ENCODE assay signal across 9 cellular contexts in the genomic region with DNA sequence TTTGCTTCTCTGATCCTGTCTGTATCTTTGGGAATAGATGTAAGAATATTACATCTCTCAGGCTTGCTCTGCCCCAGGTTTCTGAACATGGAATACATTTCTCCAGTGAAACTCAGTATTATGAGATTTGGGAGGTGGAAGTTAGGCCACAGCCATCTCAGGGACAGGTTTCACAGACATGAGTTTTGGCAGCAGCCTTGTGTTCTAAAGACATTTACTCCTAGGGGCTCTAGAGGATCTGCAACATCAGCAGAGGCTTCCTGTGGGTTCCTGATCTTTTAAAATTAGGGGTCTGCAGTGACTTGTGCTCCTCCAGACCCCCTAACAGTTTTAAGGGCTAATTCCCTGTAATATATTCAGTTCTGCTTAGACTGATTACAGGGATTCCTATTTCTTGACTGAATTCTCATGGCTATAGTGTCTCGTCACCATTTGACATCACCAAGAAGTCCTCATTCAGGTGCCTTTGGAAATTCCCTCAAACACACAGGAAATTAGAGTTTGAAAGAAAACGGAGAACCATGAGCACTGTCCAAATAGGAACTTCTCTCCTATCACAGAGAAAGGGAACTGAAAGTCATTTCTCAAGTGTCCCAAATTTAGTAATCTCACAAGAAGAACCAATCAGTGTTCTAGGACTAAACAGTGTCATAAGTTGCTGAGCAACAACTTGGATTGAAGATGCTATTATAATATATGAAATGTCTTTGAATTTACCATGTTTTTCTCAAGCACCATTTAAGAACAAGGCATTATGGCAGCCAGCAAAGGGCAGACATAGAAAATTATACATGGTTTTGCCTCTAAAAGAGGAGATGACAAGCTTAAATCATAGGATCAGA. TPM values are rescaled to one million over a fixed set of nuclear protein-coding genes. Genes with fewer than 3 reads are reported as not detected.
A peak's percentile ranks its signal among the peaks of the same experiment; 100 is the strongest.
DNase-seq lines count a peak whose midpoint lies in the region; ATAC-seq and TF ChIP-seq lines count a peak whose summit lies in the region.
"Had no signal": no experiment of that assay in that cellular context is flagged by ENCODE, and none has a peak within 500 bp of the region (broad histone marks: within the 10 kb centered on the region; RNA-seq: fewer than 3 reads in every experiment).

No MANE protein-coding gene starts in this region.

- H3K4me1 ChIP-seq in CD4-positive, CD25-positive, alpha-beta regulatory T cell (ENCODE audit: control insufficient read depth, insufficient read depth, low read length, poor library complexity, severe bottlenecking) = peaks cover 21% of the 10 kb centered on the region
- H3K4me1 ChIP-seq in IMR-90 (ENCODE audit: control insufficient read depth, insufficient read depth, low read length) (no peaks in the 10 kb centered on the region), esophagus muscularis mucosa (peaks cover 0 to 3% (median 0%) of the 10 kb centered on the region in 4 donors)

- no peaks in the 10 kb centered on the region for H3K9me1 ChIP-seq in IMR-90 (ENCODE audit: insufficient read depth, low read length)

- intact Hi-C loops in IMR-90 (cut with micrococcal nuclease) (no loop called here), esophagus muscularis mucosa (cut with DNase I) (no loop called here)

- no peaks in the 10 kb centered on the region for H3K27me3 Mint-ChIP-seq in CD4-positive, CD25-positive, alpha-beta regulatory T cell
- H3K27me3 Mint-ChIP-seq in stimulated activated naive CD8-positive, alpha-beta T cell treated with anti-CD3 and anti-CD28 coated beads, Interleukin-15, amount 100 ng/mL, for 72 hours = peaks cover 31% of the 10 kb centered on the region

- no peak overlapping the region for H3K14ac ChIP-seq in IMR-90 (replicated peaks; ENCODE audit: low read depth, low read length)

- no peak overlapping the region for H2BK120ac ChIP-seq in IMR-90 (ENCODE audit: low read depth, low read length)

- H3K36me3 ChIP-seq in CD4-positive, CD25-positive, alpha-beta regulatory T cell (ENCODE audit: control insufficient read depth, insufficient read depth, low read length) = no peaks in the 10 kb centered on the region
- H3K36me3 ChIP-seq in IMR-90 (ENCODE audit: control insufficient read depth, insufficient read depth, low read length) (no peaks in the 10 kb centered on the region), esophagus muscularis mucosa (no peaks in the 10 kb centered on the region)

- H3K27ac Mint-ChIP-seq in CD4-positive, CD25-positive, alpha-beta regulatory T cell = no peak overlapping the region
- H3K27ac Mint-ChIP-seq in stimulated activated naive CD8-positive, alpha-beta T cell treated with anti-CD3 and anti-CD28 coated beads, Interleukin-15, amount 100 ng/mL, for 72 hours = no peak overlapping the region

- H2BK5ac ChIP-seq in IMR-90 (ENCODE audit: low read depth, low read length, poor library complexity, severe bottlenecking) = no peak overlapping the region

- no TSS peak for BruUV-seq in IMR-90 (replicated peaks; lab: Mats Ljungman, UMichigan)

- 50% methylated on average over 1 of the region's 2 CpGs; no CpG with 5 or more reads in 1 of the 2 experiments for WGBS in IMR-90 (ENCODE audit: extremely low coverage in 2 of 2, insufficient read length in 1 of 2), 2 experiments
- WGBS in esophagus muscularis mucosa = 66% methylated on average over 2 of the region's 2 CpGs

- no peaks in the 10 kb centered on the region for H3K36me3 Mint-ChIP-seq in CD4-positive, CD25-positive, alpha-beta regulatory T cell

- TF ChIP-seq CTCF in IMR-90 (conservative IDR thresholded peaks at IDR 0.05; ENCODE audit: low read depth, low read length) (no peak), esophagus muscularis mucosa (IDR thresholded peaks at IDR 0.05) (no peak)

- H2BK15ac ChIP-seq in IMR-90 (ENCODE audit: low read depth, low read length) = no peak overlapping the region

- dilution Hi-C loops in IMR-90 (cut with HindIII; ENCODE audit: low sequenced_read_pairs, unreplicated experiment) = no loop called here

- H3K56ac ChIP-seq in IMR-90 (ENCODE audit: extremely low read depth, insufficient read depth, low read length) = no peak overlapping the region

- peaks cover 9 to 36% (median 21%) of the 10 kb centered on the region in 4 donors for H3K4me1 Mint-ChIP-seq in CD4-positive, CD25-positive, alpha-beta regulatory T cell
- H3K4me1 Mint-ChIP-seq in stimulated activated naive CD8-positive, alpha-beta T cell treated with anti-CD3 and anti-CD28 coated beads, Interleukin-15, amount 100 ng/mL, for 72 hours = peaks cover 12% of the 10 kb centered on the region

- no peak overlapping the region for H3K18ac ChIP-seq in IMR-90 (ENCODE audit: low read depth, low read length)

- H4K8ac ChIP-seq in IMR-90 (ENCODE audit: low read depth in 2 of 2, low read length in 2 of 2) = no peak overlapping the region

- H3K9me3 Mint-ChIP-seq in CD4-positive, CD25-positive, alpha-beta regulatory T cell = no peaks in the 10 kb centered on the region
- no peaks in the 10 kb centered on the region for H3K9me3 Mint-ChIP-seq in stimulated activated naive CD8-positive, alpha-beta T cell treated with anti-CD3 and anti-CD28 coated beads, Interleukin-15, amount 100 ng/mL, for 72 hours

- H2BK20ac ChIP-seq in IMR-90 (ENCODE audit: low read depth, low read length) = no peak overlapping the region

- H3K9ac ChIP-seq in IMR-90 (ENCODE audit: low read depth, low read length) = no peak overlapping the region

- no peaks in the 10 kb centered on the region for H4K20me1 ChIP-seq in IMR-90 (ENCODE audit: insufficient read depth, low read length)

- CTCF ChIA-PET in IMR-90 (lab: Yijun Ruan, JAX) = interaction anchor here (0.5 kb wide), 1 partner anchor 9 kb away, joined by 4 read pairs; no protein-coding TSS in a partner anchor

- no peak overlapping the region for H3K4ac ChIP-seq in IMR-90 (ENCODE audit: low read depth, low read length)

- peak overlapping the region; percentile 51 for H3K4me3 ChIP-seq in CD4-positive, CD25-positive, alpha-beta regulatory T cell (ENCODE audit: low read depth, low read length)
- H3K4me3 ChIP-seq in IMR-90 (ENCODE audit: insufficient read depth, low read depth, low read length) (no peak overlapping the region), esophagus muscularis mucosa (no peak overlapping the region)

- TF ChIP-seq EP300 in esophagus muscularis mucosa (IDR thresholded peaks at IDR 0.05) = no peak

- in situ Hi-C loops in IMR-90 (cut with MboI; ENCODE audit: low sequenced_read_pairs) = no loop called here

- DNase-seq in CD4-positive, CD25-positive, alpha-beta regulatory T cell = peak in 2 of 3 donors; percentile 34 to 74
- peak; percentile 17 for DNase-seq in IMR-90
- DNase-seq in esophagus muscularis mucosa (ENCODE audit: extremely low spot score) = no peak
- no peak for DNase-seq in stimulated activated naive CD8-positive, alpha-beta T cell treated with anti-CD3 and anti-CD28 coated beads, Interleukin-15, amount 100 ng/mL, for 72 hours
- no peak for DNase-seq in NCI-H1105 (lab: John Stamatoyannopoulos, UW)
- no peak for DNase-seq in NCI-H2171 treated with DMSO at 0.1 percent for 48 hours (lab: John Stamatoyannopoulos, UW)
- DNase-seq in mucosa of gallbladder (ENCODE audit: low spot score) = no peak

- TF ChIP-seq POLR2A in IMR-90 (IDR thresholded peaks at IDR 0.05; ENCODE audit: low read depth, low read length) = no peak
- TF ChIP-seq POLR2A in esophagus muscularis mucosa (IDR thresholded peaks at IDR 0.05; ENCODE audit: low read depth) = no peak

- no peaks in the 10 kb centered on the region for H3K79me1 ChIP-seq in IMR-90 (ENCODE audit: low read depth in 1 of 2, low read length in 2 of 2)

- TF ChIP-seq RAD21 in IMR-90 (IDR thresholded peaks at IDR 0.05; ENCODE audit: low read length) = no peak

- no peak overlapping the region for H3K23ac ChIP-seq in IMR-90 (ENCODE audit: low read depth, low read length)

- H3K27ac ChIP-seq in CD4-positive, CD25-positive, alpha-beta regulatory T cell (ENCODE audit: insufficient read depth, low read length, poor library complexity, severe bottlenecking) = peak overlapping the region; percentile 26
- H3K27ac ChIP-seq in IMR-90 (ENCODE audit: insufficient read depth, low read length) (no peak overlapping the region), esophagus muscularis mucosa (replicated peaks in 1 of 4) (peak overlapping the region in 3 of 4 donors; percentile 23 to 64 (median 41))

- no peaks in the 10 kb centered on the region for H3K27me3 ChIP-seq in CD4-positive, CD25-positive, alpha-beta regulatory T cell (ENCODE audit: control insufficient read depth, insufficient read depth, low read length)
- no peaks in the 10 kb centered on the region; the same call in 1 of the 2 replicates for H3K27me3 ChIP-seq in IMR-90 (ENCODE audit: control insufficient read depth, insufficient read depth, low read length)
- H3K27me3 ChIP-seq in esophagus muscularis mucosa = peaks cover 0 to 12% (median 0%) of the 10 kb centered on the region in 4 donors

- H3K9me3 ChIP-seq in CD4-positive, CD25-positive, alpha-beta regulatory T cell (ENCODE audit: control insufficient read depth in 2 of 2, low read length in 2 of 2) = no peaks in the 10 kb centered on the region
- H3K9me3 ChIP-seq in IMR-90 (ENCODE audit: control insufficient read depth, insufficient read depth, low read length) = no peaks in the 10 kb centered on the region
- H3K9me3 ChIP-seq in esophagus muscularis mucosa = no peaks in the 10 kb centered on the region

- no peak overlapping the region for H2AFZ ChIP-seq in IMR-90 (replicated peaks; ENCODE audit: low read length, poor library complexity)

- H2AK5ac ChIP-seq in IMR-90 (ENCODE audit: low read depth, low read length) = no peak overlapping the region

- POLR2A ChIA-PET in IMR-90 (lab: Charles Lee; ENCODE audit: unreplicated experiment) = no interaction called here

- H2AK9ac ChIP-seq in IMR-90 (replicated peaks; ENCODE audit: low read depth, low read length, poor library complexity) = no peak overlapping the region

- ATAC-seq in CD4-positive, CD25-positive, alpha-beta regulatory T cell (ENCODE audit: low read depth in 2 of 2) = peak; percentile 38 to 48
- ATAC-seq in GM21390 (IDR thresholded peaks at IDR 0.05; ENCODE audit: unreplicated experiment) (peak; percentile 43), IMR-90 (ENCODE audit: low read depth) (peak; percentile 67)
- peak; percentile 55 for ATAC-seq in stimulated activated naive CD8-positive, alpha-beta T cell treated with anti-CD3 and anti-CD28 coated beads, Interleukin-15, amount 100 ng/mL, for 72 hours

- no peak overlapping the region for H3K4me2 ChIP-seq in IMR-90 (ENCODE audit: low read depth, low read length)

- H4K91ac ChIP-seq in IMR-90 (ENCODE audit: insufficient read depth, low read depth, low read length) = no peak overlapping the region

- H4K5ac ChIP-seq in IMR-90 (ENCODE audit: low read depth, low read length) = no peak overlapping the region

- peak overlapping the region in 1 of 4 donors; percentile 16 for H3K4me3 Mint-ChIP-seq in CD4-positive, CD25-positive, alpha-beta regulatory T cell
- H3K4me3 Mint-ChIP-seq in stimulated activated naive CD8-positive, alpha-beta T cell treated with anti-CD3 and anti-CD28 coated beads, Interleukin-15, amount 100 ng/mL, for 72 hours = no peak overlapping the region

RNA-seq across cellular contexts. Expression of a gene that starts 2.5 kb away (rescaled TPM):
- 100 TPM for total RNA-seq in CD4-positive, CD25-positive, alpha-beta regulatory T cell
- 100 to 1,000 TPM; 118 to 296 (median 179) TPM for polyA plus RNA-seq in CD4-positive, CD25-positive, alpha-beta regulatory T cell
- total RNA-seq in IMR-90 (2012; rRNA removed) (not detected in 2 replicates), esophagus muscularis mucosa (100 to 1,000 TPM in 3 of 4 donors, 10 to 100 TPM in 1; 93.9 to 223 (median 113) TPM), mucosa of gallbladder (375 TPM)
- polyA plus RNA-seq in IMR-90 (2012; rRNA removed) = not detected in 2 replicates
- polyA plus RNA-seq in IMR-90 (2012; cell fraction: cytosol; rRNA removed) = not detected in 2 replicates
- polyA plus RNA-seq in IMR-90 (2012; cell fraction: nucleus; rRNA removed; ENCODE audit: low replicate concordance) = not detected in 2 replicates

RNA-seq across cellular contexts. Expression of a gene that starts 30.2 kb away (rescaled TPM):
- not detected for total RNA-seq in CD4-positive, CD25-positive, alpha-beta regulatory T cell
- polyA plus RNA-seq in CD4-positive, CD25-positive, alpha-beta regulatory T cell = not detected
- total RNA-seq in IMR-90 (2012; rRNA removed) (not detected in 2 replicates), esophagus muscularis mucosa (not detected), mucosa of gallbladder (not detected)
- not detected in 2 replicates for polyA plus RNA-seq in IMR-90 (2012; rRNA removed)
- polyA plus RNA-seq in IMR-90 (2012; cell fraction: cytosol; rRNA removed) = not detected in 2 replicates
- polyA plus RNA-seq in IMR-90 (2012; cell fraction: nucleus; rRNA removed; ENCODE audit: low replicate concordance) = not detected in 2 replicates
- total RNA-seq: renal cortical epithelial cell had no signal

Comparison
In these comparisons a context has a peak if more than half of its experiments do, and no peak if none do; other contexts are left out.
1. DNase-seq: peak in CD4-positive, CD25-positive, alpha-beta regulatory T cell (2 of 3) and IMR-90 (single experiment); none in esophagus muscularis mucosa (single experiment), stimulated activated naive CD8-positive, alpha-beta T cell treated with anti-CD3 and anti-CD28 coated beads, Interleukin-15, amount 100 ng/mL, for 72 hours (0 of 2), NCI-H1105 (single experiment), NCI-H2171 treated with DMSO at 0.1 percent for 48 hours (single experiment) and mucosa of gallbladder (single experiment).
2. RNA of a gene that starts 2.5 kb away (total RNA-seq): 375 TPM in mucosa of gallbladder (single experiment), 93.9 to 223 TPM in esophagus muscularis mucosa and 100 TPM in CD4-positive, CD25-positive, alpha-beta regulatory T cell (single experiment); not detected in IMR-90; every median in the first group is over 10 times any median in the second.
3. Peak in every context shown above with its lines, with median percentiles within 50 percentile points of each other: ATAC-seq.